ENCODE assay signal across 18 cellular contexts in genomic region chr2:177175917-177176668, GRCh38.
"Had no signal": no experiment of that assay in that cellular context is flagged by ENCODE, and none has a peak within 500 bp of the region (broad histone marks: within the 10 kb centered on the region; RNA-seq: fewer than 3 reads in every experiment).

No MANE protein-coding gene starts in this region.

- FAIRE-seq: islet of Langerhans had no signal

- H3K27me3 ChIP-seq: body of pancreas, colonic mucosa, esophagus muscularis mucosa, left lung, sigmoid colon, spleen had no signal

- H3K4me1 ChIP-seq: sigmoid colon had no signal

- H3K36me3 ChIP-seq: colonic mucosa, esophagus muscularis mucosa, left lung, sigmoid colon, spleen, WERI-Rb-1 had no signal

- DNase-seq: activated CD4-positive, alpha-beta memory T cell treated with anti-CD3 and anti-CD28 coated beads, Interleukin-2, amount 10 ng/mL, durations not matched to agents 7 days and 5 days; activated CD4-positive, alpha-beta T cell treated with anti-CD3 and anti-CD28 coated beads for 4 hours; activated effector memory CD4-positive, alpha-beta T cell treated with Interleukin-2 at 50 U/mL for 16 hours; activated T-cell treated with anti-CD3 and anti-CD28 coated beads, Interleukin-2, amount 50 U/mL, for 4 hours; amniotic stem cell; body of pancreas; caudate nucleus; colonic mucosa; left lung; sigmoid colon; spleen; stimulated activated naive CD8-positive, alpha-beta T cell treated with anti-CD3 and anti-CD28 coated beads, Interleukin-15, amount 100 ng/mL, for 72 hours; WERI-Rb-1 had no signal

- H3K4me3 Mint-ChIP-seq: activated CD4-positive, alpha-beta memory T cell treated with anti-CD3 and anti-CD28 coated beads, Interleukin-2, amount 10 ng/mL, durations not matched to agents 7 days and 5 days; activated naive CD4-positive, alpha-beta T cell treated with anti-CD3 and anti-CD28 coated beads, Interleukin-2, amount 50 U/mL, for 24 hours; activated T-cell treated with anti-CD3 and anti-CD28 coated beads, Interleukin-2, amount 50 U/mL, for 4 hours; nephron; stimulated activated naive CD8-positive, alpha-beta T cell treated with anti-CD3 and anti-CD28 coated beads, Interleukin-15, amount 100 ng/mL, for 72 hours; T-helper 1 cell treated with Interleukin-12 subunit alpha and Interleukin-12 subunit beta and Interleukin-4 antibody, amounts not matched to agents 30 μg/mL and 1 μg/mL, for 36 hours had no signal

- H3K27ac Mint-ChIP-seq: activated CD4-positive, alpha-beta memory T cell treated with anti-CD3 and anti-CD28 coated beads, Interleukin-2, amount 10 ng/mL, durations not matched to agents 7 days and 5 days; activated naive CD4-positive, alpha-beta T cell treated with anti-CD3 and anti-CD28 coated beads, Interleukin-2, amount 50 U/mL, for 24 hours; stimulated activated naive CD8-positive, alpha-beta T cell treated with anti-CD3 and anti-CD28 coated beads, Interleukin-15, amount 100 ng/mL, for 72 hours; T-helper 1 cell treated with Interleukin-12 subunit alpha and Interleukin-12 subunit beta and Interleukin-4 antibody, amounts not matched to agents 30 μg/mL and 1 μg/mL, for 36 hours had no signal

- H3K9me3 Mint-ChIP-seq: activated CD4-positive, alpha-beta memory T cell treated with anti-CD3 and anti-CD28 coated beads, Interleukin-2, amount 10 ng/mL, durations not matched to agents 7 days and 5 days; activated naive CD4-positive, alpha-beta T cell treated with anti-CD3 and anti-CD28 coated beads, Interleukin-2, amount 50 U/mL, for 24 hours; activated T-cell treated with anti-CD3 and anti-CD28 coated beads, Interleukin-2, amount 50 U/mL, for 4 hours; nephron; stimulated activated naive CD8-positive, alpha-beta T cell treated with anti-CD3 and anti-CD28 coated beads, Interleukin-15, amount 100 ng/mL, for 72 hours; T-helper 1 cell treated with Interleukin-12 subunit alpha and Interleukin-12 subunit beta and Interleukin-4 antibody, amounts not matched to agents 30 μg/mL and 1 μg/mL, for 36 hours had no signal

- ATAC-seq: activated T-cell treated with anti-CD3 and anti-CD28 coated beads, Interleukin-2, amount 50 U/mL, for 4 hours; body of pancreas; stimulated activated naive CD8-positive, alpha-beta T cell treated with anti-CD3 and anti-CD28 coated beads, Interleukin-15, amount 100 ng/mL, for 72 hours had no signal

- H3K27me3 Mint-ChIP-seq: activated naive CD4-positive, alpha-beta T cell treated with anti-CD3 and anti-CD28 coated beads, Interleukin-2, amount 50 U/mL, for 24 hours; stimulated activated naive CD8-positive, alpha-beta T cell treated with anti-CD3 and anti-CD28 coated beads, Interleukin-15, amount 100 ng/mL, for 72 hours had no signal

- H3K36me3 Mint-ChIP-seq: activated naive CD4-positive, alpha-beta T cell treated with anti-CD3 and anti-CD28 coated beads, Interleukin-2, amount 50 U/mL, for 24 hours had no signal

- H3K4me1 Mint-ChIP-seq: activated CD4-positive, alpha-beta memory T cell treated with anti-CD3 and anti-CD28 coated beads, Interleukin-2, amount 10 ng/mL, durations not matched to agents 7 days and 5 days; activated naive CD4-positive, alpha-beta T cell treated with anti-CD3 and anti-CD28 coated beads, Interleukin-2, amount 50 U/mL, for 24 hours had no signal

- H3K9me3 ChIP-seq: body of pancreas, colonic mucosa, esophagus muscularis mucosa, left lung, sigmoid colon, spleen had no signal

- H3K27ac ChIP-seq: body of pancreas, colonic mucosa, esophagus muscularis mucosa, left lung, sigmoid colon, spleen, WERI-Rb-1 had no signal

- H3K4me3 ChIP-seq: body of pancreas, colonic mucosa, esophagus muscularis mucosa, left lung, sigmoid colon, spleen had no signal
